ENCODE assay signal across 1 cellular context in genomic region chr14:60252630-60253029, GRCh38.
TF ChIP-seq lines count a peak whose summit lies in the region.

No MANE protein-coding gene starts in this region.

TF ChIP-seq in IMR-90, 13 proteins besides CTCF, POLR2A, EP300 and RAD21:
- TF ChIP-seq CEBPB (IDR thresholded peaks at IDR 0.05; ENCODE audit: low read depth, low read length): peak; percentile 65
- no peak for TF ChIP-seq MXI1 (IDR thresholded peaks at IDR 0.05; ENCODE audit: borderline replicate concordance, low read depth, low read length)
TF ChIP-seq in IMR-90: peak in this region for 1.
